In the genomic region with DNA sequence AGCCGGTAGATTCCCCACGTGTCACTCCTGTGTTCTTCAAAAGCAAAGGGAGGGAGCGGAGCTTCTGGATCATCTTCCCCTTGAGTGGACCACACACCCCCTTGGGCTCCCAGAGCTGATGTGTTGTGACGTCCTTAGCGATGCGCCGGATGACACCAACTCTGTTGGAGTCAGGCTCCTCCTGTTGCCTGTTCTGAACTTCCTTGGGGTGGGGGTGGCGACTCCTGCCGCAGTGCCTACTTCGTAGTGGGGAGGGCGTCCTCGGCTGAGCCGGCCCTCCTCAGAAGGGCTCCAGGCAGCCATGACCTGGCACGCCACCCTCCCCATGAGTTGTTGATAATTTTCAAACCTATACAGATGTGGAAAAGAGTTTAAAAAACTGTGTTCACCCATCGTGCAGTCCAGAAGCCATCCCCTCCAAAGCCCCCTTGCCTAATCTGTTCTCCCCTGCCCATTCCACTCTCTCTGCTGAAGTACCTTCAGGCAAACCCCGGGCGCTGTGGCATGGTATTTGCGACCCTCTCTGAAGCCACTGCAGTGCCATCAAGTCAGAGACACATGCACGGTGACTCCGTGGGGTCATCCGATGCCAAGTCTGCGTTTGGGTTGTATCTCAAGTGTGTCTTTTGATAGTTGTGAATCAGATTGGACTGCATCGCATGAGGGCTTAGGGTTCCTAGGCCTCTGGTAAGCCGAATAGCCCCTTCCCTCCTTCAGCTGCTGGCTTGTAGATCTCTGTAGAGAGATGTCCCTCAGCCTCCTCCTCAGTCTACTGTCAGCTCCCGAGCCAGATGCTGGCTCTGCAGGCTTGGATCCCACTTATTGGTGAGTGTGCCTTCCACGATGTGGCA, we compare ENCODE assay signal across 14 cellular contexts. TPM values are rescaled to one million over a fixed set of nuclear protein-coding genes. Genes with fewer than 3 reads are reported as not detected.
DNase-seq lines count a peak whose midpoint lies in the region; ATAC-seq and TF ChIP-seq lines count a peak whose summit lies in the region.
"Had no signal": no experiment of that assay in that cellular context is flagged by ENCODE, and none has a peak within 500 bp of the region (broad histone marks: within the 10 kb centered on the region; RNA-seq: fewer than 3 reads in every experiment).

No MANE protein-coding gene starts in this region.

- no peaks in the 10 kb centered on the region for H3K27me3 Mint-ChIP-seq in activated naive CD4-positive, alpha-beta T cell treated with anti-CD3 and anti-CD28 coated beads, Interleukin-2, amount 50 U/mL, for 24 hours
- H3K27me3 Mint-ChIP-seq in activated T-cell treated with anti-CD3 and anti-CD28 coated beads, Interleukin-2, amount 50 U/mL, for 4 hours (ENCODE audit: low read depth) = no peaks in the 10 kb centered on the region
- no peaks in the 10 kb centered on the region for H3K27me3 Mint-ChIP-seq in activated CD8-positive, alpha-beta memory T cell treated with anti-CD3 and anti-CD28 coated beads, Interleukin-2, amount 10 ng/mL, durations not matched to agents 7 days and 5 days

- no peak overlapping the region for H3K4me3 ChIP-seq in hepatocyte
- H3K4me3 ChIP-seq in tibial artery = no peak overlapping the region
- H3K4me3 ChIP-seq: esophagus muscularis mucosa, SJCRH30 had no signal

- H3K4me2 ChIP-seq in hepatocyte = no peak overlapping the region

- ATAC-seq in activated T-cell treated with anti-CD3 and anti-CD28 coated beads, Interleukin-2, amount 50 U/mL, for 4 hours = no peak
- no peak for ATAC-seq in activated CD8-positive, alpha-beta memory T cell treated with anti-CD3 and anti-CD28 coated beads, Interleukin-2, amount 10 ng/mL, durations not matched to agents 7 days and 5 days

- peak overlapping the region; percentile 77 for H3K4me3 Mint-ChIP-seq in activated naive CD4-positive, alpha-beta T cell treated with anti-CD3 and anti-CD28 coated beads, Interleukin-2, amount 50 U/mL, for 24 hours
- peak overlapping the region; percentile 43 for H3K4me3 Mint-ChIP-seq in activated T-cell treated with anti-CD3 and anti-CD28 coated beads, Interleukin-2, amount 50 U/mL, for 4 hours
- no peak overlapping the region for H3K4me3 Mint-ChIP-seq in activated CD8-positive, alpha-beta memory T cell treated with anti-CD3 and anti-CD28 coated beads, Interleukin-2, amount 10 ng/mL, durations not matched to agents 7 days and 5 days

- H3K27ac Mint-ChIP-seq in activated naive CD4-positive, alpha-beta T cell treated with anti-CD3 and anti-CD28 coated beads, Interleukin-2, amount 50 U/mL, for 24 hours = peak overlapping the region; percentile 99
- no peak overlapping the region for H3K27ac Mint-ChIP-seq in activated CD8-positive, alpha-beta memory T cell treated with anti-CD3 and anti-CD28 coated beads, Interleukin-2, amount 10 ng/mL, durations not matched to agents 7 days and 5 days

- CTCF ChIA-PET in activated CD8-positive, alpha-beta memory T cell treated with anti-CD3 and anti-CD28 coated beads, Interleukin-2, amount 10 ng/mL, durations not matched to agents 7 days and 5 days (lab: Charles Lee) = interaction anchor here (1.8 kb wide), 1 partner anchor 14 kb away, joined by 5 read pairs; no protein-coding TSS in a partner anchor

- TF ChIP-seq CTCF in hepatocyte (IDR thresholded peaks at IDR 0.05; ENCODE audit: poor library complexity) (no peak), tibial artery (IDR thresholded peaks at IDR 0.05) (no peak)

- intact Hi-C loops in tibial artery (cut with DNase I; ENCODE audit: low total_unique reads) = no loop called here

- H3K4me1 Mint-ChIP-seq in activated naive CD4-positive, alpha-beta T cell treated with anti-CD3 and anti-CD28 coated beads, Interleukin-2, amount 50 U/mL, for 24 hours = peaks cover 64% of the 10 kb centered on the region
- peaks cover 55% of the 10 kb centered on the region for H3K4me1 Mint-ChIP-seq in activated T-cell treated with anti-CD3 and anti-CD28 coated beads, Interleukin-2, amount 50 U/mL, for 4 hours (ENCODE audit: low read depth)
- peaks cover 56% of the 10 kb centered on the region for H3K4me1 Mint-ChIP-seq in activated CD8-positive, alpha-beta memory T cell treated with anti-CD3 and anti-CD28 coated beads, Interleukin-2, amount 10 ng/mL, durations not matched to agents 7 days and 5 days

- peaks cover 17% of the 10 kb centered on the region for H3K79me2 ChIP-seq in hepatocyte

- DNase-seq in activated naive CD4-positive, alpha-beta T cell (lab: John Stamatoyannopoulos, UW) = no peak
- DNase-seq in activated T-cell treated with anti-CD3 and anti-CD28 coated beads, Interleukin-2, amount 50 U/mL, for 4 hours = no peak
- no peak for DNase-seq in hepatocyte (ENCODE audit: low spot score)
- DNase-seq in tibial artery = peak; percentile 8 to 27
- DNase-seq in cortex of kidney (lab: John Stamatoyannopoulos, UW) = no peak
- DNase-seq in activated CD8-positive, alpha-beta memory T cell treated with anti-CD3 and anti-CD28 coated beads, Interleukin-2, amount 10 ng/mL, durations not matched to agents 7 days and 5 days = no peak
- no peak for DNase-seq in DMS153 treated with DMSO at 0.1 percent for 48 hours (lab: John Stamatoyannopoulos, UW; ENCODE audit: unreplicated experiment)
- DNase-seq: KBM-7, midbrain, NCI-H1694, NCI-H82, SJCRH30 had no signal

- H4K20me1 ChIP-seq in hepatocyte (ENCODE audit: insufficient read depth, poor library complexity, severe bottlenecking) = peaks cover 3% of the 10 kb centered on the region

- H3K36me3 ChIP-seq in hepatocyte (replicated peaks; ENCODE audit: insufficient read depth, low read depth) = peaks cover 4% of the 10 kb centered on the region
- peaks cover 66 to 95% (median 77%) of the 10 kb centered on the region in 3 donors for H3K36me3 ChIP-seq in tibial artery
- H3K36me3 ChIP-seq: SJCRH30 had no signal

- H3K4me1 ChIP-seq in hepatocyte (ENCODE audit: insufficient read depth) (no peaks in the 10 kb centered on the region), tibial artery (no peaks in the 10 kb centered on the region)
- H3K4me1 ChIP-seq: esophagus muscularis mucosa, SJCRH30 had no signal

- H3K36me3 Mint-ChIP-seq in activated naive CD4-positive, alpha-beta T cell treated with anti-CD3 and anti-CD28 coated beads, Interleukin-2, amount 50 U/mL, for 24 hours = peaks cover 35% of the 10 kb centered on the region
- peaks cover 66% of the 10 kb centered on the region for H3K36me3 Mint-ChIP-seq in activated T-cell treated with anti-CD3 and anti-CD28 coated beads, Interleukin-2, amount 50 U/mL, for 4 hours (ENCODE audit: insufficient read depth)
- H3K36me3 Mint-ChIP-seq in activated CD8-positive, alpha-beta memory T cell treated with anti-CD3 and anti-CD28 coated beads, Interleukin-2, amount 10 ng/mL, durations not matched to agents 7 days and 5 days = peaks cover 65% of the 10 kb centered on the region

- H3K9me3 ChIP-seq in hepatocyte (ENCODE audit: low read depth) (no peaks in the 10 kb centered on the region), tibial artery (no peaks in the 10 kb centered on the region)
- H3K9me3 ChIP-seq: esophagus muscularis mucosa, SJCRH30 had no signal

- H3K27ac ChIP-seq in hepatocyte = peak overlapping the region; percentile 78
- H3K27ac ChIP-seq in tibial artery = no peak overlapping the region
- H3K27ac ChIP-seq: esophagus muscularis mucosa, SJCRH30 had no signal

- 97% methylated on average over 25 of the region's 26 CpGs for WGBS in hepatocyte (ENCODE audit: low lambda C conversion rate, missing lambda C conversion rate)

- H3K9me3 Mint-ChIP-seq in activated naive CD4-positive, alpha-beta T cell treated with anti-CD3 and anti-CD28 coated beads, Interleukin-2, amount 50 U/mL, for 24 hours = no peaks in the 10 kb centered on the region
- H3K9me3 Mint-ChIP-seq in activated T-cell treated with anti-CD3 and anti-CD28 coated beads, Interleukin-2, amount 50 U/mL, for 4 hours = no peaks in the 10 kb centered on the region
- H3K9me3 Mint-ChIP-seq in activated CD8-positive, alpha-beta memory T cell treated with anti-CD3 and anti-CD28 coated beads, Interleukin-2, amount 10 ng/mL, durations not matched to agents 7 days and 5 days (ENCODE audit: low read depth) = no peaks in the 10 kb centered on the region

- H2AFZ ChIP-seq in hepatocyte = no peak overlapping the region

- H3K27me3 ChIP-seq in hepatocyte (no peaks in the 10 kb centered on the region), tibial artery (no peaks in the 10 kb centered on the region)
- H3K27me3 ChIP-seq: esophagus muscularis mucosa, SJCRH30 had no signal

- no peaks in the 10 kb centered on the region for H3K9me2 ChIP-seq in hepatocyte (replicated peaks; ENCODE audit: insufficient read depth)

RNA-seq across cellular contexts. Expression of gene EXOC3, which starts 16.8 kb away (rescaled TPM):
- total RNA-seq in activated T-cell treated with anti-CD3 and anti-CD28 coated beads, Interleukin-2, amount 50 U/mL, for 4 hours = 10 to 100 TPM; 62.7 to 78.3 (median 67.2) TPM
- 30.9 and 38.3 TPM in 2 replicates for total RNA-seq in hepatocyte
- 36.1 and 45.3 TPM in 2 replicates for polyA plus RNA-seq in hepatocyte
- 10 to 100 TPM; 68.2 to 71.2 TPM for total RNA-seq in activated CD8-positive, alpha-beta memory T cell treated with anti-CD3 and anti-CD28 coated beads, Interleukin-2, amount 10 ng/mL, durations not matched to agents 7 days and 5 days

Comparison
In these comparisons a context has a peak if more than half of its experiments do, and no peak if none do; other contexts are left out.
1. DNase-seq: peak in tibial artery (2 of 2); none in activated naive CD4-positive, alpha-beta T cell (0 of 4), activated T-cell treated with anti-CD3 and anti-CD28 coated beads, Interleukin-2, amount 50 U/mL, for 4 hours (single experiment), hepatocyte (single experiment), cortex of kidney (single experiment), activated CD8-positive, alpha-beta memory T cell treated with anti-CD3 and anti-CD28 coated beads, Interleukin-2, amount 10 ng/mL, durations not matched to agents 7 days and 5 days (single experiment) and DMS153 treated with DMSO at 0.1 percent for 48 hours (single experiment).